24 cellular contexts compared by ENCODE assay signal in genomic region chrX:46844913-46845312, GRCh38.
"Had no signal": no experiment of that assay in that cellular context is flagged by ENCODE, and none has a peak within 500 bp of the region (broad histone marks: within the 10 kb centered on the region; RNA-seq: fewer than 3 reads in every experiment).

No MANE protein-coding gene starts in this region.

- H3K4me1 ChIP-seq: gastrocnemius medialis had no signal

- H3K4me3 ChIP-seq: coronary artery, dorsolateral prefrontal cortex, esophagus squamous epithelium, gastrocnemius medialis, heart right ventricle, left lung, lower lobe of right lung had no signal

- H3K9me3 ChIP-seq: esophagus squamous epithelium, gastrocnemius medialis, heart right ventricle, left lung, lower lobe of right lung had no signal

- ATAC-seq: esophagus mucosa, gastrocnemius medialis, heart right ventricle, left cardiac atrium, left lung, left ventricle myocardium superior, lower lobe of right lung had no signal

- H3K27me3 ChIP-seq: esophagus squamous epithelium, gastrocnemius medialis, heart right ventricle, left lung had no signal

- FAIRE-seq: islet of Langerhans, keratinocyte had no signal

- H3K36me3 ChIP-seq: esophagus squamous epithelium, gastrocnemius medialis, heart right ventricle, left lung, lower lobe of right lung had no signal

- H3K27ac ChIP-seq: coronary artery, dorsolateral prefrontal cortex, epithelial cell of prostate, esophagus squamous epithelium, gastrocnemius medialis, heart right ventricle, left lung, lower lobe of right lung had no signal

- DNase-seq: dermis blood vessel endothelial cell; dorsolateral prefrontal cortex; effector CD4-positive, alpha-beta T cell; effector memory CD4-positive, alpha-beta T cell; erythroblast; esophagus squamous epithelium; foreskin fibroblast; foreskin melanocyte; gastrocnemius medialis; glutamatergic neuron; head of caudate nucleus; heart right ventricle; hippocampal formation; left cardiac atrium; left lung; left ventricle myocardium superior; lower lobe of right lung; mesenchymal stem cell; midbrain had no signal
